1 cellular context compared by ENCODE assay signal in genomic region chr12:51200806-51201205, GRCh38.
TF ChIP-seq lines count a peak whose summit lies in the region.

No MANE protein-coding gene starts in this region.

TF ChIP-seq in IMR-90, 13 proteins besides CTCF, POLR2A, EP300 and RAD21:
- no peak for TF ChIP-seq USF2 (IDR thresholded peaks at IDR 0.05; ENCODE audit: low read depth, low read length)
- no peak for TF ChIP-seq ELK1 (IDR thresholded peaks at IDR 0.05; ENCODE audit: borderline replicate concordance, low read depth, low read length)
- TF ChIP-seq NFE2L2 (IDR thresholded peaks at IDR 0.05; ENCODE audit: low read depth, low read length) = no peak
- TF ChIP-seq MAFK (IDR thresholded peaks at IDR 0.05; ENCODE audit: low read depth, low read length) = no peak
- TF ChIP-seq FOS (IDR thresholded peaks at IDR 0.05; ENCODE audit: low read depth, low read length) = no peak
- TF ChIP-seq SMC3 (IDR thresholded peaks at IDR 0.05; ENCODE audit: low read depth, low read length) = no peak
- no peak for TF ChIP-seq RCOR1 (IDR thresholded peaks at IDR 0.05; ENCODE audit: insufficient replicate concordance, low read length)
- TF ChIP-seq MAZ (IDR thresholded peaks at IDR 0.05; ENCODE audit: borderline replicate concordance, low read depth, low read length) = no peak
- TF ChIP-seq MXI1 (IDR thresholded peaks at IDR 0.05; ENCODE audit: borderline replicate concordance, low read depth, low read length) = no peak
- no peak for TF ChIP-seq RFX5 (IDR thresholded peaks at IDR 0.05; ENCODE audit: low read depth, low read length)
- no peak for TF ChIP-seq CHD1 (IDR thresholded peaks at IDR 0.05; ENCODE audit: low read depth, low read length)
- TF ChIP-seq CEBPB (IDR thresholded peaks at IDR 0.05; ENCODE audit: low read depth, low read length) = no peak
- no peak for TF ChIP-seq BHLHE40 (IDR thresholded peaks at IDR 0.05; ENCODE audit: low read depth, low read length)
